ENCODE assay signal across 17 cellular contexts in genomic region chr17:10735821-10736220, GRCh38. TPM values are rescaled to one million over a fixed set of nuclear protein-coding genes. Genes with fewer than 3 reads are reported as not detected.
"Had no signal": no experiment of that assay in that cellular context is flagged by ENCODE, and none has a peak within 500 bp of the region (broad histone marks: within the 10 kb centered on the region; RNA-seq: fewer than 3 reads in every experiment).

No MANE protein-coding gene starts in this region.

- H3K36me3 ChIP-seq: colonic mucosa, esophagus muscularis mucosa, gastroesophageal sphincter, heart left ventricle, left lung, lower lobe of right lung had no signal

- H3K9me3 ChIP-seq: colonic mucosa, esophagus muscularis mucosa, gastroesophageal sphincter, heart left ventricle, left lung, lower lobe of right lung had no signal

- H3K27me3 ChIP-seq: colonic mucosa, esophagus muscularis mucosa, gastroesophageal sphincter, heart left ventricle, left lung had no signal

- H3K27ac ChIP-seq: colonic mucosa, esophagus muscularis mucosa, foreskin keratinocyte, gastroesophageal sphincter, heart left ventricle, left lung, lower lobe of right lung had no signal

- DNase-seq: colonic mucosa; cortex of kidney; effector CD4-positive, alpha-beta T cell; effector memory CD4-positive, alpha-beta T cell; foreskin keratinocyte; heart left ventricle; hippocampal formation; left cardiac atrium; left lung; left ventricle myocardium superior; lower lobe of right lung; mesenchymal stem cell; midbrain; naive thymus-derived CD4-positive, alpha-beta T cell had no signal

- ATAC-seq: foreskin keratinocyte; gastroesophageal sphincter; heart left ventricle; left cardiac atrium; left lung; left ventricle myocardium superior; lower lobe of right lung; naive thymus-derived CD4-positive, alpha-beta T cell had no signal

- H3K4me3 ChIP-seq: colonic mucosa, esophagus muscularis mucosa, gastroesophageal sphincter, heart left ventricle, left lung, lower lobe of right lung had no signal

RNA-seq across cellular contexts. Expression of gene TMEM220, which starts 6.0 kb away (rescaled TPM):
- total RNA-seq: epithelial cell of proximal tubule had no signal
